8 cellular contexts compared by ENCODE assay signal in genomic region chr3:42749753-42750231, GRCh38. TPM values are rescaled to one million over a fixed set of nuclear protein-coding genes. Genes with fewer than 3 reads are reported as not detected.
DNase-seq lines count a peak whose midpoint lies in the region; ATAC-seq and TF ChIP-seq lines count a peak whose summit lies in the region.

No MANE protein-coding gene starts in this region.

- H4K20me1 ChIP-seq in HCT116 (ENCODE audit: insufficient read depth), result no peaks in the 10 kb centered on the region

- in situ Hi-C loops in HAP-1 (cut with MboI; ENCODE audit: low sequenced_read_pairs), result no loop called here

- TF ChIP-seq RAD21 in HCT116 (IDR thresholded peaks at IDR 0.05; ENCODE audit: low read depth), result peak; percentile 61

- H2AFZ ChIP-seq in HCT116 (ENCODE audit: low read depth, low read length, poor library complexity, severe bottlenecking), result no peak overlapping the region

- 43 to 46% methylated on average over 10 of the region's 10 CpGs for WGBS in tibial nerve, 2 donors

- no peak for TF ChIP-seq POLR2A in HCT116 (IDR thresholded peaks at IDR 0.05; ENCODE audit: borderline replicate concordance, extremely low read depth, insufficient read depth, insufficient read length)
- no peak for TF ChIP-seq POLR2A in tibial nerve (IDR thresholded peaks at IDR 0.05)

- intact Hi-C loops in HCT116 (cut with micrococcal nuclease), result no loop called here

- H3K9me3 Mint-ChIP-seq in WTC11, result no peaks in the 10 kb centered on the region

- H3K27ac Mint-ChIP-seq in WTC11, result peak overlapping the region; percentile 65; the same call in 1 of the 2 replicates

- H3K79me2 ChIP-seq in HCT116 (ENCODE audit: insufficient read depth, low read length), result no peaks in the 10 kb centered on the region

- no peaks in the 10 kb centered on the region for H3K36me3 Mint-ChIP-seq in WTC11

- no TSS peak for BruUV-seq in HCT116 (replicated peaks; lab: Mats Ljungman, UMichigan)

- no peak overlapping the region for H3K4me3 Mint-ChIP-seq in WTC11

- RAD21 ChIA-PET in HCT116 (lab: Charles Lee; ENCODE audit: low non-redundant PET in 1 of 2, low total read pairs in 2 of 2, uncharacterized antibody in 2 of 2, unreplicated experiment in 2 of 2), result no interaction called here

- ATAC-seq in HCT116, result peak; percentile 78
- ATAC-seq in WTC11, result peak; percentile 87
- no peak for ATAC-seq in GM19035 (IDR thresholded peaks at IDR 0.05; ENCODE audit: unreplicated experiment)

- DNase-seq in AG04450 (ENCODE audit: low read depth, low spot score) (no peak), HCT116 (ENCODE audit: low read depth, low spot score) (no peak), WTC11 (ENCODE audit: low spot score) (peak; percentile 42), hippocampal formation (lab: John Stamatoyannopoulos, UW) (peak; percentile 52 to 71), tibial nerve (ENCODE audit: low spot score in 2 of 2) (no peak), HAP-1 (ENCODE audit: low spot score in 2 of 2) (no peak)
- no peak for DNase-seq in stimulated activated CD4-positive, alpha-beta T cell treated with anti-CD3 and anti-CD28 coated beads, Interleukin-2, amount 100 ng/mL, for 24 hours

- H3K36me3 ChIP-seq in HCT116 (ENCODE audit: control insufficient read depth in 1 of 2, insufficient read depth in 2 of 2, low read length in 2 of 2) (no peaks in the 10 kb centered on the region), tibial nerve (no peaks in the 10 kb centered on the region), HAP-1 (replicated peaks) (no peaks in the 10 kb centered on the region)

- peaks cover 11% of the 10 kb centered on the region for H3K27me3 ChIP-seq in AG04450 (ENCODE audit: control insufficient read depth, insufficient read depth, low read length)
- H3K27me3 ChIP-seq in HCT116 (ENCODE audit: insufficient read depth, low read length), result no peaks in the 10 kb centered on the region
- no peaks in the 10 kb centered on the region for H3K27me3 ChIP-seq in tibial nerve
- H3K27me3 ChIP-seq in HAP-1 (ENCODE audit: low read depth), result peaks cover 12% of the 10 kb centered on the region; the same call in 1 of the 2 replicates

- CTCF ChIA-PET in AG04450 (lab: Charles Lee) (interaction anchor here (0.6 to 1.7 kb wide), 3 partner anchors 8 to 125 kb away, joined by 3 to 7 read pairs (median 4); no protein-coding TSS in a partner anchor), HCT116 (lab: Charles Lee) (no interaction called here), WTC11 (lab: Charles Lee) (interaction anchor here (0.6 to 2.2 kb wide), 43 partner anchors 8 to 520 kb away, joined by 3 to 32 read pairs (median 5); partner anchors contain the start of genes HHATL, NKTR, SEC22C and SS18L2)

- H3K4me3 ChIP-seq in AG04450 (ENCODE audit: low read depth, low read length) (no peak overlapping the region), HCT116 (replicated peaks in 1 of 2; ENCODE audit: low read depth in 1 of 2, low read length in 2 of 2) (no peak overlapping the region), tibial nerve (no peak overlapping the region), HAP-1 (no peak overlapping the region)

- no peaks in the 10 kb centered on the region for H3K9me2 ChIP-seq in HCT116 (ENCODE audit: insufficient read depth)

- no peak overlapping the region for H3K4me2 ChIP-seq in HCT116 (ENCODE audit: low read length)

- H3K9me3 ChIP-seq in AG04450 (ENCODE audit: control insufficient read depth, insufficient read depth, low read length) (no peaks in the 10 kb centered on the region), HCT116 (ENCODE audit: control insufficient read depth in 1 of 2, insufficient read depth in 1 of 2, low read depth in 1 of 2, low read length in 2 of 2) (no peaks in the 10 kb centered on the region), tibial nerve (no peaks in the 10 kb centered on the region), HAP-1 (no peaks in the 10 kb centered on the region)

- H3K4me1 ChIP-seq in HCT116 (ENCODE audit: control insufficient read depth in 1 of 2, insufficient read depth in 2 of 2, low read length in 2 of 2), result peaks cover 0 to 14% of the 10 kb centered on the region in 2 experiments; a peak in 1 of 4 replicates
- H3K4me1 ChIP-seq in tibial nerve, result peaks cover 0 to 56% (median 16%) of the 10 kb centered on the region in 4 donors
- peaks cover 14% of the 10 kb centered on the region for H3K4me1 ChIP-seq in HAP-1

- no peaks in the 10 kb centered on the region; the same call in 1 of the 2 replicates for H3K27me3 Mint-ChIP-seq in WTC11 (ENCODE audit: low read depth)

- POLR2A ChIA-PET in AG04450 (lab: Yijun Ruan, JAX), result interaction anchor here (0.6 kb wide), 1 partner anchor 585 kb away, joined by 4 read pairs; no protein-coding TSS in a partner anchor
- POLR2A ChIA-PET in HCT116 (lab: Charles Lee), result no interaction called here
- POLR2A ChIA-PET in WTC11 (lab: Charles Lee), result interaction anchor here (0.8 to 1.4 kb wide), 3 partner anchors 55 to 102 kb away, joined by 3 read pairs; no protein-coding TSS in a partner anchor

- H3K4me1 Mint-ChIP-seq in WTC11, result peaks cover 22% of the 10 kb centered on the region

- peak in 1 of 2 donors; percentile 29 for TF ChIP-seq EP300 in tibial nerve (IDR thresholded peaks at IDR 0.05)

- H3K27ac ChIP-seq in AG04450 (ENCODE audit: low read depth, low read length) (no peak overlapping the region), HCT116 (ENCODE audit: low read depth, low read length) (no peak overlapping the region), tibial nerve (peak overlapping the region in 1 of 4 donors; percentile 87)

- TF ChIP-seq CTCF in AG04450 (IDR thresholded peaks at IDR 0.05; ENCODE audit: low read depth, low read length) (peak; percentile 64), HCT116 (IDR thresholded peaks at IDR 0.05 in 2 of 3, conservative IDR thresholded peaks at IDR 0.05 in 1 of 3; ENCODE audit: borderline replicate concordance in 1 of 3, insufficient read depth in 1 of 3, low read depth in 2 of 3, low read length in 2 of 3) (peak; percentile 43 to 47 (median 46); a peak in 5 of 6 replicates), WTC11 (IDR thresholded peaks at IDR 0.05) (peak; percentile 48; the same call in 1 of the 2 replicates), tibial nerve (IDR thresholded peaks at IDR 0.05) (peak; percentile 40 to 63 (median 58))

- H3K9ac ChIP-seq in HCT116 (ENCODE audit: low read length), result no peak overlapping the region

TF ChIP-seq in WTC11, 78 proteins besides CTCF, POLR2A, EP300 and RAD21 (continues in another document):
- TF ChIP-seq, protein P1, sequence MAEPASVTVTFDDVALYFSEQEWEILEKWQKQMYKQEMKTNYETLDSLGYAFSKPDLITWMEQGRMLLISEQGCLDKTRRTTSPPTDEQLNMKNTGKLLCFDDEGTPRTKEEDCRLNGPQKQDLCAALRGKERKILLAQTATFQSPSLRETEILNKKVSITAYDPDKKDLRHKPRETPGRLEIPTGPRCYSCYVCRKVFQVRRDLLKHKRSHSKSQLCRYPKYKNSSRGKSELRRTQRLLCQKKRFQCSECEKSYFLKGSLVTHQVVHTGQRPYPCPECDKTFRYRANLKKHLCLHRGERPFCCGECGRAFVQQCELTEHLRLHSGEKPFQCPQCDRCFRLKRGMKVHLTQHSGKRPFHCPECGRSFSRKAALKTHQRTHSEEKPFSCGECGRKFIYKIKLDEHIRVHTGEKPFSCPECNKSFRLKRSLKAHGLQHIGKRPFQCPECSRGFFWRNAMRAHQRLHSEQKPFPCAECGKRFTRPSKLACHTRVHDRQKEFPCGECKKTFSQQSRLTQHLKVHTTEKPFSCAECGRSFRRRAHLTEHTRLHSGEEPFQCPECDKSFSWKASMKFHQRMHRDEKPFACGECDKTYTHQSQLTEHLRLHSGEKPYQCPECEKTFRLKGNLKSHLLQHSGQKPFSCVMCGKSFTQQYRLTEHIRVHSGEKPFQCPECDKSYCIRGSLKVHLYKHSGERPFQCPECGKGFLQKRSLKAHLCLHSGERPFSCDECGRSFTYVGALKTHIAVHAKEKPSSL (CRISPR knock-in tag; conservative IDR thresholded peaks at IDR 0.05), result no peak
- TF ChIP-seq FOXK1 (CRISPR knock-in tag; IDR thresholded peaks at IDR 0.05) (no peak), USF1 (CRISPR knock-in tag; IDR thresholded peaks at IDR 0.05) (0 out of 2 replicates have a peak, but pooled peaks have one; percentile 33), TEAD4 (CRISPR knock-in tag; IDR thresholded peaks at IDR 0.05) (no peak), ZNF232 (CRISPR knock-in tag; IDR thresholded peaks at IDR 0.05) (no peak)

RNA-seq across cellular contexts. Expression of gene CCDC13, which starts 23.3 kb away (rescaled TPM):
- 0.20 TPM in 1 of 2 replicates, not detected in the other for polyA plus RNA-seq in AG04450 (2011; rRNA removed)
- 0.51 TPM in 1 of 2 replicates, not detected in the other for polyA minus RNA-seq in AG04450 (2011; rRNA and poly(A)+ RNA removed)
- total RNA-seq in HCT116 (2021; ENCODE audit: unreplicated experiment) (2.3 TPM), WTC11 (2021) (0.79 TPM in 1 of 3 replicates, not detected in the others), tibial nerve (10 to 100 TPM in 1 of 4 donors, 1 to 10 TPM in 3; 1.7 to 12.6 (median 2.0) TPM)
- 0.35 and 1.2 TPM in 2 replicates for polyA plus RNA-seq in HCT116 (2012)

RNA-seq across cellular contexts. Expression of gene HHATL, which starts 47.2 kb away (rescaled TPM):
- not detected in 2 replicates for polyA plus RNA-seq in AG04450 (2011; rRNA removed)
- polyA minus RNA-seq in AG04450 (2011; rRNA and poly(A)+ RNA removed), result not detected in 2 replicates
- 0.52 TPM for total RNA-seq in HCT116 (2021; ENCODE audit: unreplicated experiment)
- polyA plus RNA-seq in HCT116 (2012), result 0.29 TPM in 1 of 2 replicates, not detected in the other
- 0.21 to 0.92 TPM (median 0.60 TPM) in 3 replicates for total RNA-seq in WTC11 (2021)
- total RNA-seq in tibial nerve, result 1 to 10 TPM in 1 of 4 donors, not detected in 3; 3.5 TPM

RNA-seq across cellular contexts. Expression of gene HIGD1A, which starts 54.5 kb away (rescaled TPM):
- polyA plus RNA-seq in AG04450 (2011; rRNA removed), result 158 and 225 TPM in 2 replicates
- polyA minus RNA-seq in AG04450 (2011; rRNA and poly(A)+ RNA removed), result 19.3 and 39.3 TPM in 2 replicates
- total RNA-seq in HCT116 (2021; ENCODE audit: unreplicated experiment), result 71.2 TPM
- 31.4 and 58.3 TPM in 2 replicates for polyA plus RNA-seq in HCT116 (2012)
- total RNA-seq in WTC11 (2021), result 74.6 to 80.7 TPM (median 76.2 TPM) in 3 replicates
- total RNA-seq in tibial nerve, result 100 to 1,000 TPM; 155 to 204 (median 186) TPM

RNA-seq across cellular contexts. Expression of gene ACKR2, which starts 59.5 kb away (rescaled TPM):
- polyA plus RNA-seq in AG04450 (2011; rRNA removed), result 0.04 TPM in 1 of 2 replicates, not detected in the other
- not detected in 2 replicates for polyA minus RNA-seq in AG04450 (2011; rRNA and poly(A)+ RNA removed)
- total RNA-seq in HCT116 (2021; ENCODE audit: unreplicated experiment) (0.76 TPM), WTC11 (2021) (0.28 to 0.41 TPM (median 0.39 TPM) in 3 replicates), tibial nerve (10 to 100 TPM; 25.2 to 59.0 (median 38.6) TPM)
- polyA plus RNA-seq in HCT116 (2012), result 0.16 and 0.24 TPM in 2 replicates

Comparison
In these comparisons a context has a peak if more than half of its experiments do, and no peak if none do; other contexts are left out.
1. DNase-seq: peak in WTC11 (single experiment) and hippocampal formation (2 of 2); none in AG04450 (single experiment), HCT116 (single experiment), tibial nerve (0 of 2), HAP-1 (0 of 2) and stimulated activated CD4-positive, alpha-beta T cell treated with anti-CD3 and anti-CD28 coated beads, Interleukin-2, amount 100 ng/mL, for 24 hours (0 of 2).
2. Peak in every context shown above with its lines, with median percentiles within 50 percentile points of each other: CTCF ChIP-seq.